ENCODE assay signal across 1 cellular context in genomic region chr20:54207743-54208491, GRCh38.
A peak's percentile ranks its signal among the peaks of the same experiment; 100 is the strongest.
TF ChIP-seq lines count a peak whose summit lies in the region.

A gene with protein sequence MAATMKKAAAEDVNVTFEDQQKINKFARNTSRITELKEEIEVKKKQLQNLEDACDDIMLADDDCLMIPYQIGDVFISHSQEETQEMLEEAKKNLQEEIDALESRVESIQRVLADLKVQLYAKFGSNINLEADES (plus strand): TSS chr20:54208087. CDS start chr20:54208101, 14 bp downstream.

TF ChIP-seq in HepG2, 621 proteins besides CTCF, POLR2A, EP300 and RAD21 (continued from another document and continues in another):
- TF ChIP-seq, protein P1, sequence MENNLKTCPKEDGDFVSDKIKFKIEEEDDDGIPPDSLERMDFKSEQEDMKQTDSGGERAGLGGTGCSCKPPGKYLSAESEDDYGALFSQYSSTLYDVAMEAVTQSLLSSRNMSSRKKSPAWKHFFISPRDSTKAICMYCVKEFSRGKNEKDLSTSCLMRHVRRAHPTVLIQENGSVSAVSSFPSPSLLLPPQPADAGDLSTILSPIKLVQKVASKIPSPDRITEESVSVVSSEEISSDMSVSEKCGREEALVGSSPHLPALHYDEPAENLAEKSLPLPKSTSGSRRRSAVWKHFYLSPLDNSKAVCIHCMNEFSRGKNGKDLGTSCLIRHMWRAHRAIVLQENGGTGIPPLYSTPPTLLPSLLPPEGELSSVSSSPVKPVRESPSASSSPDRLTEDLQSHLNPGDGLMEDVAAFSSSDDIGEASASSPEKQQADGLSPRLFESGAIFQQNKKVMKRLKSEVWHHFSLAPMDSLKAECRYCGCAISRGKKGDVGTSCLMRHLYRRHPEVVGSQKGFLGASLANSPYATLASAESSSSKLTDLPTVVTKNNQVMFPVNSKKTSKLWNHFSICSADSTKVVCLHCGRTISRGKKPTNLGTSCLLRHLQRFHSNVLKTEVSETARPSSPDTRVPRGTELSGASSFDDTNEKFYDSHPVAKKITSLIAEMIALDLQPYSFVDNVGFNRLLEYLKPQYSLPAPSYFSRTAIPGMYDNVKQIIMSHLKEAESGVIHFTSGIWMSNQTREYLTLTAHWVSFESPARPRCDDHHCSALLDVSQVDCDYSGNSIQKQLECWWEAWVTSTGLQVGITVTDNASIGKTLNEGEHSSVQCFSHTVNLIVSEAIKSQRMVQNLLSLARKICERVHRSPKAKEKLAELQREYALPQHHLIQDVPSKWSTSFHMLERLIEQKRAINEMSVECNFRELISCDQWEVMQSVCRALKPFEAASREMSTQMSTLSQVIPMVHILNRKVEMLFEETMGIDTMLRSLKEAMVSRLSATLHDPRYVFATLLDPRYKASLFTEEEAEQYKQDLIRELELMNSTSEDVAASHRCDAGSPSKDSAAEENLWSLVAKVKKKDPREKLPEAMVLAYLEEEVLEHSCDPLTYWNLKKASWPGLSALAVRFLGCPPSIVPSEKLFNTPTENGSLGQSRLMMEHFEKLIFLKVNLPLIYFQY (CRISPR knock-in tag; IDR thresholded peaks at IDR 0.05; ENCODE audit: borderline replicate concordance), result peak; percentile 53
- TF ChIP-seq SYNCRIP (IDR thresholded peaks at IDR 0.05; ENCODE audit: insufficient read depth, low read depth, low read length), result no peak
- peak; percentile 92 for TF ChIP-seq ARID4A (CRISPR knock-in tag; IDR thresholded peaks at IDR 0.05; ENCODE audit: borderline replicate concordance)
- 0 out of 2 replicates have a peak, but pooled peaks have one; percentile 78 for TF ChIP-seq ZNF484 (CRISPR knock-in tag; IDR thresholded peaks at IDR 0.05; ENCODE audit: borderline replicate concordance, low read depth)
- TF ChIP-seq, protein P2, sequence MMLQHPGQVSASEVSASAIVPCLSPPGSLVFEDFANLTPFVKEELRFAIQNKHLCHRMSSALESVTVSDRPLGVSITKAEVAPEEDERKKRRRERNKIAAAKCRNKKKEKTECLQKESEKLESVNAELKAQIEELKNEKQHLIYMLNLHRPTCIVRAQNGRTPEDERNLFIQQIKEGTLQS (CRISPR knock-in tag; IDR thresholded peaks at IDR 0.05), result no peak; the same call in 1 of the 2 replicates
- no peak for TF ChIP-seq MTA3 (CRISPR knock-in tag; IDR thresholded peaks at IDR 0.05)
- TF ChIP-seq HCFC1 (IDR thresholded peaks at IDR 0.05; ENCODE audit: low read depth, low read length), result peak; percentile 53
- peak; percentile 73 for TF ChIP-seq HIC2 (CRISPR knock-in tag; IDR thresholded peaks at IDR 0.05; ENCODE audit: low read depth)
- peak; percentile 64 for TF ChIP-seq HMG20A (CRISPR knock-in tag; IDR thresholded peaks at IDR 0.05; ENCODE audit: borderline replicate concordance)
- peak; percentile 91 for TF ChIP-seq KAT8 (CRISPR knock-in tag; IDR thresholded peaks at IDR 0.05)
- peak; percentile 89 for TF ChIP-seq MTF2 (CRISPR knock-in tag; IDR thresholded peaks at IDR 0.05; ENCODE audit: borderline replicate concordance)
- TF ChIP-seq MATR3 (CRISPR knock-in tag; IDR thresholded peaks at IDR 0.05), result no peak
- TF ChIP-seq ZNF761 (CRISPR knock-in tag; conservative IDR thresholded peaks at IDR 0.05), result no peak
- TF ChIP-seq STAT6 (CRISPR knock-in tag; IDR thresholded peaks at IDR 0.05; ENCODE audit: borderline replicate concordance), result no peak
- TF ChIP-seq TRIM24 (CRISPR knock-in tag; IDR thresholded peaks at IDR 0.05), result no peak
- peak; percentile 88 for TF ChIP-seq TCF7 (IDR thresholded peaks at IDR 0.05; ENCODE audit: low read depth)
- TF ChIP-seq ZNF607 (CRISPR knock-in tag; IDR thresholded peaks at IDR 0.05; ENCODE audit: borderline replicate concordance), result peak; percentile 95
- peak; percentile 57 for TF ChIP-seq CEBPG (CRISPR knock-in tag; IDR thresholded peaks at IDR 0.05)
- peak; percentile 99 for TF ChIP-seq ZFX (CRISPR knock-in tag; IDR thresholded peaks at IDR 0.05; ENCODE audit: low read depth)
- no peak for TF ChIP-seq ZNF136 (CRISPR knock-in tag; IDR thresholded peaks at IDR 0.05; ENCODE audit: low read depth)
- peak; percentile 100 for TF ChIP-seq EED (CRISPR knock-in tag; IDR thresholded peaks at IDR 0.05)
- TF ChIP-seq ZNF839 (CRISPR knock-in tag; IDR thresholded peaks at IDR 0.05; ENCODE audit: borderline replicate concordance), result peak; percentile 63; the same call in 1 of the 2 replicates
- peak; percentile 82 for TF ChIP-seq HNF4G (IDR thresholded peaks at IDR 0.05; ENCODE audit: borderline replicate concordance, low read depth, low read length)
- TF ChIP-seq HNF4G (CRISPR knock-in tag; IDR thresholded peaks at IDR 0.05; ENCODE audit: borderline replicate concordance, low read depth), result peak; percentile 81; the same call in 1 of the 2 replicates
- peak; percentile 13; the same call in 1 of the 2 replicates for TF ChIP-seq SNAI1 (CRISPR knock-in tag; IDR thresholded peaks at IDR 0.05; ENCODE audit: borderline replicate concordance)
- TF ChIP-seq ZNF34 (CRISPR knock-in tag; IDR thresholded peaks at IDR 0.05; ENCODE audit: borderline replicate concordance), result no peak
- TF ChIP-seq, protein P3, sequence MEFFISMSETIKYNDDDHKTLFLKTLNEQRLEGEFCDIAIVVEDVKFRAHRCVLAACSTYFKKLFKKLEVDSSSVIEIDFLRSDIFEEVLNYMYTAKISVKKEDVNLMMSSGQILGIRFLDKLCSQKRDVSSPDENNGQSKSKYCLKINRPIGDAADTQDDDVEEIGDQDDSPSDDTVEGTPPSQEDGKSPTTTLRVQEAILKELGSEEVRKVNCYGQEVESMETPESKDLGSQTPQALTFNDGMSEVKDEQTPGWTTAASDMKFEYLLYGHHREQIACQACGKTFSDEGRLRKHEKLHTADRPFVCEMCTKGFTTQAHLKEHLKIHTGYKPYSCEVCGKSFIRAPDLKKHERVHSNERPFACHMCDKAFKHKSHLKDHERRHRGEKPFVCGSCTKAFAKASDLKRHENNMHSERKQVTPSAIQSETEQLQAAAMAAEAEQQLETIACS (CRISPR knock-in tag; IDR thresholded peaks at IDR 0.05), result peak; percentile 51
- no peak for TF ChIP-seq RBAK (CRISPR knock-in tag; IDR thresholded peaks at IDR 0.05)
- peak; percentile 41 for TF ChIP-seq ELF1 (CRISPR knock-in tag; IDR thresholded peaks at IDR 0.05)
- TF ChIP-seq NRL (CRISPR knock-in tag; IDR thresholded peaks at IDR 0.05; ENCODE audit: borderline replicate concordance), result no peak; the same call in 1 of the 2 replicates
- peak; percentile 92 for TF ChIP-seq ZNF781 (CRISPR knock-in tag; IDR thresholded peaks at IDR 0.05; ENCODE audit: borderline replicate concordance, not compliant biosample characterization)
- peak; percentile 62 for TF ChIP-seq HIVEP1 (CRISPR knock-in tag; IDR thresholded peaks at IDR 0.05)
- TF ChIP-seq, protein P4, sequence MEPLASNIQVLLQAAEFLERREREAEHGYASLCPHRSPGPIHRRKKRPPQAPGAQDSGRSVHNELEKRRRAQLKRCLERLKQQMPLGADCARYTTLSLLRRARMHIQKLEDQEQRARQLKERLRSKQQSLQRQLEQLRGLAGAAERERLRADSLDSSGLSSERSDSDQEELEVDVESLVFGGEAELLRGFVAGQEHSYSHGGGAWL (CRISPR knock-in tag; IDR thresholded peaks at IDR 0.05), result peak; percentile 95
- TF ChIP-seq ZSCAN20 (CRISPR knock-in tag; IDR thresholded peaks at IDR 0.05; ENCODE audit: borderline replicate concordance), result peak; percentile 97
- TF ChIP-seq, protein P5, sequence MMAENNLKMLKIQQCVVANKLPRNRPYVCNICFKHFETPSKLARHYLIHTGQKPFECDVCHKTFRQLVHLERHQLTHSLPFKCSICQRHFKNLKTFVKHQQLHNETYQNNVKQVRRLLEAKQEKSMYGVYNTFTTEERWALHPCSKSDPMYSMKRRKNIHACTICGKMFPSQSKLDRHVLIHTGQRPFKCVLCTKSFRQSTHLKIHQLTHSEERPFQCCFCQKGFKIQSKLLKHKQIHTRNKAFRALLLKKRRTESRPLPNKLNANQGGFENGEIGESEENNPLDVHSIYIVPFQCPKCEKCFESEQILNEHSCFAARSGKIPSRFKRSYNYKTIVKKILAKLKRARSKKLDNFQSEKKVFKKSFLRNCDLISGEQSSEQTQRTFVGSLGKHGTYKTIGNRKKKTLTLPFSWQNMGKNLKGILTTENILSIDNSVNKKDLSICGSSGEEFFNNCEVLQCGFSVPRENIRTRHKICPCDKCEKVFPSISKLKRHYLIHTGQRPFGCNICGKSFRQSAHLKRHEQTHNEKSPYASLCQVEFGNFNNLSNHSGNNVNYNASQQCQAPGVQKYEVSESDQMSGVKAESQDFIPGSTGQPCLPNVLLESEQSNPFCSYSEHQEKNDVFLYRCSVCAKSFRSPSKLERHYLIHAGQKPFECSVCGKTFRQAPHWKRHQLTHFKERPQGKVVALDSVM (CRISPR knock-in tag; IDR thresholded peaks at IDR 0.05), result peak; percentile 84
- no peak for TF ChIP-seq ZNF431 (CRISPR knock-in tag; IDR thresholded peaks at IDR 0.05; ENCODE audit: borderline replicate concordance, low read depth)
- TF ChIP-seq, protein P6, sequence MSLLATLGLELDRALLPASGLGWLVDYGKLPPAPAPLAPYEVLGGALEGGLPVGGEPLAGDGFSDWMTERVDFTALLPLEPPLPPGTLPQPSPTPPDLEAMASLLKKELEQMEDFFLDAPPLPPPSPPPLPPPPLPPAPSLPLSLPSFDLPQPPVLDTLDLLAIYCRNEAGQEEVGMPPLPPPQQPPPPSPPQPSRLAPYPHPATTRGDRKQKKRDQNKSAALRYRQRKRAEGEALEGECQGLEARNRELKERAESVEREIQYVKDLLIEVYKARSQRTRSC (CRISPR knock-in tag; IDR thresholded peaks at IDR 0.05; ENCODE audit: low read depth), result no peak
- no peak for TF ChIP-seq ZNF224 (CRISPR knock-in tag; IDR thresholded peaks at IDR 0.05)
- 0 out of 2 replicates have a peak, but pooled peaks have one; percentile 34 for TF ChIP-seq ZNF263 (CRISPR knock-in tag; IDR thresholded peaks at IDR 0.05)
- peak; percentile 95 for TF ChIP-seq ZIK1 (CRISPR knock-in tag; IDR thresholded peaks at IDR 0.05; ENCODE audit: borderline replicate concordance, low read depth)
- TF ChIP-seq ZNF430 (CRISPR knock-in tag; IDR thresholded peaks at IDR 0.05), result peak; percentile 48; the same call in 1 of the 2 replicates
